ENCODE assay signal across 18 cellular contexts in genomic region chrX:120066169-120066568, GRCh38. TPM values are rescaled to one million over a fixed set of nuclear protein-coding genes. Genes with fewer than 3 reads are reported as not detected.
"Had no signal": no experiment of that assay in that cellular context is flagged by ENCODE, and none has a peak within 500 bp of the region (broad histone marks: within the 10 kb centered on the region; RNA-seq: fewer than 3 reads in every experiment).

No MANE protein-coding gene starts in this region.

RNA-seq across cellular contexts. Expression of gene RHOXF2B, which starts 11.3 kb away (rescaled TPM):
- total RNA-seq: dermis blood vessel endothelial cell, esophagus mucosa, esophagus squamous epithelium, gastrocnemius medialis, glomerular endothelial cell, heart right ventricle, kidney epithelial cell, left cardiac atrium, left lung, left ventricle myocardium superior, lower leg skin, lower lobe of right lung, lung microvascular endothelial cell, mesenteric fat pad, mesothelial cell of epicardium, mucosa of descending colon, myocyte had no signal
- polyA plus RNA-seq: heart right ventricle had no signal

RNA-seq across cellular contexts. Expression of gene RHOXF1, which starts 49.5 kb away (rescaled TPM):
- total RNA-seq: dermis blood vessel endothelial cell, esophagus mucosa, esophagus squamous epithelium, gastrocnemius medialis, glomerular endothelial cell, kidney epithelial cell, left lung, left ventricle myocardium superior, lower lobe of right lung, lung microvascular endothelial cell, myocyte had no signal
- polyA plus RNA-seq: keratinocyte had no signal
